In the genomic region with DNA sequence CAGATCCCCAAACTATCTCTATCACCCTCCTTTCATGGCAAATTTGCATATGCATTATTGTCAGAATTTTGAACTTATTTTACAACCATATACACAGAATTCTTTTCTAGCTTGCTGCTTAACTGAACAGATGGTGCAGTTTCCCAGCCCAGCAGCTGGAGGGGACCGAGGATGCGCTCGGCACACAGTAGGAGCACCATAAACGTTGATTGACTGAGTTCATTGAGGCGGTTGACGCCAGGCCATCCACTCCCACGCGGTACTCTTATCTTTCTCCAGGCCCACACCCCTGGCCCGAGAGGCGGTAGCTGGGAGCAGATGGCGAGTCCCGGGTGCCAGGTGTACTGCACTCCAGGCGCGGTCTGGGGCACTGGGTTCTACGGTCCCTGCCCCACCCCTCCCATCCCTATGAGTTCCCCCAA, we compare ENCODE assay signal across 8 cellular contexts. TPM values are rescaled to one million over a fixed set of nuclear protein-coding genes. Genes with fewer than 3 reads are reported as not detected.
DNase-seq lines count a peak whose midpoint lies in the region; ATAC-seq, FAIRE-seq and TF ChIP-seq lines count a peak whose summit lies in the region.

No MANE protein-coding gene starts in this region.

- peak overlapping the region; percentile 72 for H3K9ac ChIP-seq in GM12878 (ENCODE audit: control insufficient read depth, insufficient read depth, low read length)

- no peak for DNase-seq in GM19239 (ENCODE audit: insufficient read length, low spot score)
- no peak for DNase-seq in GM12878 (ENCODE audit: low read depth, low spot score)
- peak; percentile 91 for DNase-seq in left kidney (ENCODE audit: low read depth, low spot score)
- peak in 1 of 2 donors; percentile 26 for DNase-seq in thyroid gland
- no peak for DNase-seq in stimulated activated naive CD4-positive, alpha-beta T cell treated with Interleukin-2 at 50 U/mL for 16 hours (lab: John Stamatoyannopoulos, UW)
- no peak for DNase-seq in NOMO-1 treated with dmso at 0.1 percent for 144 hours (lab: John Stamatoyannopoulos, UW; ENCODE audit: unreplicated experiment)
- DNase-seq in OCI-M1 (lab: John Stamatoyannopoulos, UW) = no peak

- TF ChIP-seq CTCF in GM12878 (IDR thresholded peaks at IDR 0.05 in 2 of 3, conservative IDR thresholded peaks at IDR 0.05 in 1 of 3; ENCODE audit: control insufficient read depth in 2 of 3, extremely low read depth in 1 of 3, insufficient read depth in 1 of 3, low read depth in 3 of 3, low read length in 3 of 3) (no peak), thyroid gland (IDR thresholded peaks at IDR 0.05) (no peak)

- no peak overlapping the region for H3K27ac ChIP-seq in GM12878 (ENCODE audit: control insufficient read depth, insufficient read depth)
- H3K27ac ChIP-seq in thyroid gland = peak overlapping the region in 1 of 3 donors; percentile 65

- H3K27me3 ChIP-seq in GM12878 (replicated peaks in 1 of 2; ENCODE audit: control insufficient read depth in 2 of 2, insufficient read depth in 2 of 2, low read length in 1 of 2) (no peaks in the 10 kb centered on the region), thyroid gland (no peaks in the 10 kb centered on the region)

- TF ChIP-seq EP300 in GM12878 (IDR thresholded peaks at IDR 0.05; ENCODE audit: borderline replicate concordance in 1 of 2, control insufficient read depth in 1 of 2, low read depth in 2 of 2, low read length in 2 of 2) = no peak

- POLR2A ChIA-PET in GM12878 (lab: Charles Lee) = no interaction called here

- no peaks in the 10 kb centered on the region for H3K79me2 ChIP-seq in GM12878 (ENCODE audit: control insufficient read depth, insufficient read depth, low read length)

- intact Hi-C loops in GM12878 (cut with micrococcal nuclease; ENCODE audit: unreplicated experiment) (loop anchor here (1.0 to 10.0 kb wide), 3 partner anchors 148 to 402 kb away; no protein-coding TSS in a partner anchor), thyroid gland (cut with DNase I) (loop anchor here (5.0 to 10.0 kb wide), 3 partner anchors 242 to 1019 kb away; no protein-coding TSS in a partner anchor)

- no peaks in the 10 kb centered on the region for H4K20me1 ChIP-seq in GM12878 (ENCODE audit: control insufficient read depth, insufficient read depth)

- in situ Hi-C loops in GM12878 (cut with MboI) = loop anchor here (5.0 to 25.0 kb wide), 4 partner anchors 399 to 1024 kb away; no protein-coding TSS in a partner anchor

- no peak for TF ChIP-seq RAD21 in GM12878 (IDR thresholded peaks at IDR 0.05; ENCODE audit: insufficient read depth, low read depth, low read length)

- FAIRE-seq in GM19239 (lab: Jason Lieb, UNC) = peak; percentile 39
- FAIRE-seq in GM12878 (lab: Jason Lieb, UNC) = no peak

- H3K4me1 ChIP-seq in GM12878 (ENCODE audit: control insufficient read depth, insufficient read depth, low read length) = peaks cover 4% of the 10 kb centered on the region; the same call in 1 of the 2 replicates
- peaks cover 6 to 10% of the 10 kb centered on the region in 2 donors for H3K4me1 ChIP-seq in thyroid gland

- SMC1A ChIA-PET in GM12878 (lab: Charles Lee; ENCODE audit: uncharacterized antibody, unreplicated experiment) = interaction anchor here (1.2 to 3.8 kb wide), 5 partner anchors 323 to 1021 kb away, joined by 3 to 62 read pairs (median 20); no protein-coding TSS in a partner anchor

- H2AFZ ChIP-seq in GM12878 (ENCODE audit: control insufficient read depth, low read depth, low read length) = peak overlapping the region; percentile 58

- WGBS in GM12878 (ENCODE audit: insufficient coverage, insufficient replicate concordance, low lambda C conversion rate, missing lambda C conversion rate) = 14% methylated on average over 15 of the region's 15 CpGs
- 10 to 17% methylated on average over 8 to 10 of the region's 15 CpGs for WGBS in thyroid gland, 2 donors

- H3K9me3 ChIP-seq in GM12878 (replicated peaks; ENCODE audit: control insufficient read depth, insufficient read depth, low read length) (peaks cover 1% of the 10 kb centered on the region; the same call in 1 of the 3 replicates), thyroid gland (no peaks in the 10 kb centered on the region)

- ATAC-seq in HG03432 (IDR thresholded peaks at IDR 0.05; ENCODE audit: unreplicated experiment) (peak; percentile 9), GM12878 (peak; percentile 19)

- TF ChIP-seq POLR2A in GM12878 (IDR thresholded peaks at IDR 0.05; ENCODE audit: low read depth, low read length) (no peak), thyroid gland (IDR thresholded peaks at IDR 0.05) (no peak)

- H3K36me3 ChIP-seq in GM12878 (ENCODE audit: control insufficient read depth in 2 of 2, insufficient read depth in 2 of 2, low read length in 1 of 2) = no peaks in the 10 kb centered on the region
- no peaks in the 10 kb centered on the region for H3K36me3 ChIP-seq in thyroid gland

- CTCF ChIA-PET in GM12878 (lab: Yijun Ruan, JAX) = interaction anchor here (0.6 to 9.5 kb wide), 2 partner anchors 195 to 1022 kb away, joined by 3 to 137 read pairs; no protein-coding TSS in a partner anchor

- RAD21 ChIA-PET in GM12878 (lab: Charles Lee; ENCODE audit: unreplicated experiment) = interaction anchor here (1.0 to 5.1 kb wide), 3 partner anchors 118 to 1023 kb away, joined by 3 to 83 read pairs (median 68); no protein-coding TSS in a partner anchor

- H3K4me2 ChIP-seq in GM12878 (ENCODE audit: control insufficient read depth, insufficient read depth) = peak overlapping the region; percentile 94

- no TSS peak for BruUV-seq in GM12878 (replicated peaks; lab: Mats Ljungman, UMichigan)

- H3K4me3 ChIP-seq in GM12878 = peak overlapping the region; percentile 79
- peak overlapping the region in 2 of 3 donors; percentile 4 to 38 for H3K4me3 ChIP-seq in thyroid gland (replicated peaks in 1 of 3)

TF ChIP-seq in GM12878, 131 proteins besides CTCF, POLR2A, EP300 and RAD21 (continues in another document):
- TF ChIP-seq NFXL1 (IDR thresholded peaks at IDR 0.05; ENCODE audit: borderline replicate concordance) (no peak), NRF1 (conservative IDR thresholded peaks at IDR 0.05; ENCODE audit: low read depth, low read length) (no peak), MYB (IDR thresholded peaks at IDR 0.05; ENCODE audit: borderline replicate concordance, low read depth, low read length) (no peak), KAT2A (conservative IDR thresholded peaks at IDR 0.05; ENCODE audit: control insufficient read depth, low read depth, low read length) (no peak), NFYA (IDR thresholded peaks at IDR 0.05; ENCODE audit: borderline replicate concordance, low read depth, low read length) (no peak), ATF7 (IDR thresholded peaks at IDR 0.05; ENCODE audit: low read depth) (no peak), STAT1 (conservative IDR thresholded peaks at IDR 0.05) (no peak), SMARCA5 (IDR thresholded peaks at IDR 0.05) (no peak), JUNB (IDR thresholded peaks at IDR 0.05) (no peak), ZZZ3 (IDR thresholded peaks at IDR 0.05; ENCODE audit: control insufficient read depth, insufficient read length, low read depth) (no peak), BRCA1 (IDR thresholded peaks at IDR 0.05; ENCODE audit: low read depth, low read length) (no peak), TCF12 (IDR thresholded peaks at IDR 0.05; ENCODE audit: low read depth, low read length) (no peak), EED (IDR thresholded peaks at IDR 0.05; ENCODE audit: low read depth) (0 out of 2 replicates have a peak, but pooled peaks have one; percentile 4), MYC (IDR thresholded peaks at IDR 0.05; ENCODE audit: insufficient read depth, insufficient read length, insufficient replicate concordance, low read length, severe bottlenecking) (no peak)
- TF ChIP-seq, protein P1, sequence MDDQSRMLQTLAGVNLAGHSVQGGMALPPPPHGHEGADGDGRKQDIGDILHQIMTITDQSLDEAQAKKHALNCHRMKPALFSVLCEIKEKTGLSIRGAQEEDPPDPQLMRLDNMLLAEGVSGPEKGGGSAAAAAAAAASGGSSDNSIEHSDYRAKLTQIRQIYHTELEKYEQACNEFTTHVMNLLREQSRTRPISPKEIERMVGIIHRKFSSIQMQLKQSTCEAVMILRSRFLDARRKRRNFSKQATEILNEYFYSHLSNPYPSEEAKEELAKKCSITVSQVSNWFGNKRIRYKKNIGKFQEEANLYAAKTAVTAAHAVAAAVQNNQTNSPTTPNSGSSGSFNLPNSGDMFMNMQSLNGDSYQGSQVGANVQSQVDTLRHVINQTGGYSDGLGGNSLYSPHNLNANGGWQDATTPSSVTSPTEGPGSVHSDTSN (IDR thresholded peaks at IDR 0.05; ENCODE audit: insufficient replicate concordance, low read depth, low read length) = no peak
- TF ChIP-seq, protein P2, sequence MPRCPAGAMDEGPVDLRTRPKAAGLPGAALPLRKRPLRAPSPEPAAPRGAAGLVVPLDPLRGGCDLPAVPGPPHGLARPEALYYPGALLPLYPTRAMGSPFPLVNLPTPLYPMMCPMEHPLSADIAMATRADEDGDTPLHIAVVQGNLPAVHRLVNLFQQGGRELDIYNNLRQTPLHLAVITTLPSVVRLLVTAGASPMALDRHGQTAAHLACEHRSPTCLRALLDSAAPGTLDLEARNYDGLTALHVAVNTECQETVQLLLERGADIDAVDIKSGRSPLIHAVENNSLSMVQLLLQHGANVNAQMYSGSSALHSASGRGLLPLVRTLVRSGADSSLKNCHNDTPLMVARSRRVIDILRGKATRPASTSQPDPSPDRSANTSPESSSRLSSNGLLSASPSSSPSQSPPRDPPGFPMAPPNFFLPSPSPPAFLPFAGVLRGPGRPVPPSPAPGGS (IDR thresholded peaks at IDR 0.05; ENCODE audit: borderline replicate concordance, insufficient read depth, low read depth, low read length, poor library complexity, severe bottlenecking) = no peak

RNA-seq across cellular contexts. Expression of a gene that starts 6.8 kb away (rescaled TPM):
- 29.1 and 31.1 TPM in 2 replicates for total RNA-seq in GM12878 (2013; cell fraction: nucleolus; rRNA removed)
- total RNA-seq in GM12878 (2014; rRNA removed) = 22.8 and 24.2 TPM in 2 replicates
- 20.9 and 22.0 TPM in 2 replicates for total RNA-seq in GM12878 (2014; rRNA removed; fragmentation: Illumina TruSeq; extraction: Trizol)
- total RNA-seq in GM12878 (2021) = 49.4 and 49.9 TPM in 2 replicates
- polyA plus RNA-seq in GM12878 (2011; ENCODE audit: low read depth) = 6.2 TPM
- 16.8 and 16.9 TPM in 2 replicates for polyA plus RNA-seq in GM12878 (2011; rRNA removed)
- polyA plus RNA-seq in GM12878 (2011; cell fraction: cytosol; rRNA removed) = 6.8 and 9.5 TPM in 2 replicates
- 13.9 and 18.1 TPM in 2 replicates for polyA plus RNA-seq in GM12878 (2011; cell fraction: nucleus; rRNA removed)
- polyA plus RNA-seq in GM12878 (2012) = 14.1 and 20.0 TPM in 2 replicates
- polyA plus RNA-seq in GM12878 (2014; fragmentation: Illumina TruSeq; extraction: Trizol) = 19.8 and 23.7 TPM in 2 replicates
- 100 to 1,000 TPM in 1 of 2 experiments, 10 to 100 TPM in 1; 46.3 to 119 TPM for polyA plus RNA-seq in GM12878 (2014; fragmentation: Nextera tagmentation; extraction: Ambion mirVana)
- polyA plus RNA-seq in GM12878 (2014; rRNA removed) = 19.6 and 19.7 TPM in 2 replicates
- 10 to 100 TPM; 30.2 to 32.3 TPM for polyA plus RNA-seq in GM12878 (2016; fragmentation: Nextera tagmentation; extraction: Ambion mirVana)
- polyA minus RNA-seq in GM12878 (2011; rRNA and poly(A)+ RNA removed) = 11.8 and 15.6 TPM in 2 replicates
- polyA minus RNA-seq in GM12878 (2011; cell fraction: cytosol; rRNA and poly(A)+ RNA removed) = 10.8 TPM in 2 replicates
- polyA minus RNA-seq in GM12878 (2011; cell fraction: nucleus; rRNA and poly(A)+ RNA removed) = 12.8 and 22.2 TPM in 2 replicates
- total RNA-seq in thyroid gland = 10 to 100 TPM; 10.8 to 20.7 (median 14.7) TPM
